In genomic region chr2:49858113-49858490, GRCh38 we compare ENCODE assay signal across 18 cellular contexts.
DNase-seq lines count a peak whose midpoint lies in the region; ATAC-seq and TF ChIP-seq lines count a peak whose summit lies in the region.
"Had no signal": no experiment of that assay in that cellular context is flagged by ENCODE, and none has a peak within 500 bp of the region (broad histone marks: within the 10 kb centered on the region; RNA-seq: fewer than 3 reads in every experiment).

No MANE protein-coding gene starts in this region.

- H3K27ac Mint-ChIP-seq in nephron, result peak overlapping the region in 2 of 3 experiments; percentile 13 to 37
- no peak overlapping the region for H3K27ac Mint-ChIP-seq in stimulated activated naive CD8-positive, alpha-beta T cell treated with anti-CD3 and anti-CD28 coated beads, Interleukin-15, amount 100 ng/mL, for 72 hours
- H3K27ac Mint-ChIP-seq: B cell; CD14-positive monocyte; CD4-positive, alpha-beta memory T cell; CD4-positive, CD25-positive, alpha-beta regulatory T cell; CD8-positive, alpha-beta memory T cell had no signal

- no peaks in the 10 kb centered on the region for H3K27me3 ChIP-seq in BE2C
- H3K27me3 ChIP-seq in SJCRH30, result no peaks in the 10 kb centered on the region
- H3K27me3 ChIP-seq: BLaER1 had no signal

- no peak overlapping the region for H3K4me3 Mint-ChIP-seq in nephron
- no peak overlapping the region for H3K4me3 Mint-ChIP-seq in stimulated activated naive CD8-positive, alpha-beta T cell treated with anti-CD3 and anti-CD28 coated beads, Interleukin-15, amount 100 ng/mL, for 72 hours
- H3K4me3 Mint-ChIP-seq: B cell; CD14-positive monocyte; CD4-positive, alpha-beta memory T cell; CD4-positive, CD25-positive, alpha-beta regulatory T cell; CD8-positive, alpha-beta memory T cell had no signal

- H3K27me3 Mint-ChIP-seq in nephron (ENCODE audit: low read depth), result no peaks in the 10 kb centered on the region
- no peaks in the 10 kb centered on the region for H3K27me3 Mint-ChIP-seq in stimulated activated naive CD8-positive, alpha-beta T cell treated with anti-CD3 and anti-CD28 coated beads, Interleukin-15, amount 100 ng/mL, for 72 hours
- H3K27me3 Mint-ChIP-seq: B cell; CD4-positive, alpha-beta memory T cell; CD4-positive, CD25-positive, alpha-beta regulatory T cell; CD8-positive, alpha-beta memory T cell had no signal

- H3K4me1 ChIP-seq in BE2C (no peaks in the 10 kb centered on the region), SJCRH30 (peaks cover 32% of the 10 kb centered on the region)
- H3K4me1 ChIP-seq: A549, BLaER1 had no signal

- TF ChIP-seq CTCF in BE2C (IDR thresholded peaks at IDR 0.05; ENCODE audit: low read depth, low read length) (no peak), nephron (IDR thresholded peaks at IDR 0.05; ENCODE audit: unreplicated experiment in 3 of 3) (no peak)

- H3K4me3 ChIP-seq in BE2C (ENCODE audit: low read depth, low read length) (no peak overlapping the region), SJCRH30 (no peak overlapping the region)
- H3K4me3 ChIP-seq: A549, BLaER1 had no signal

- peak; percentile 5 for DNase-seq in BE2C
- peak; percentile 60 to 71 for DNase-seq in SJCRH30
- no peak for DNase-seq in stimulated activated naive CD8-positive, alpha-beta T cell treated with anti-CD3 and anti-CD28 coated beads, Interleukin-15, amount 100 ng/mL, for 72 hours
- no peak for DNase-seq in caudate nucleus (lab: John Stamatoyannopoulos, UW)
- DNase-seq: AML-193; C1 segment of cervical spinal cord; CD4-positive, alpha-beta memory T cell; CD4-positive, CD25-positive, alpha-beta regulatory T cell; CD8-positive, alpha-beta memory T cell; COR-L47; DMS79 treated with DMSO at 0.1 percent for 48 hours; GF-D8 had no signal

- peak overlapping the region; percentile 88 for H3K27ac ChIP-seq in SJCRH30
- no peak overlapping the region for H3K27ac ChIP-seq in caudate nucleus (ENCODE audit: low read depth, low read length)
- H3K27ac ChIP-seq: 22Rv1, A549, BLaER1 had no signal

- H3K9me3 ChIP-seq in BE2C (no peaks in the 10 kb centered on the region), SJCRH30 (replicated peaks) (no peaks in the 10 kb centered on the region)
- H3K9me3 ChIP-seq: A549, BLaER1 had no signal

- H3K36me3 Mint-ChIP-seq in nephron (ENCODE audit: low read depth), result no peaks in the 10 kb centered on the region
- H3K36me3 Mint-ChIP-seq: CD14-positive monocyte; CD4-positive, alpha-beta memory T cell; CD4-positive, CD25-positive, alpha-beta regulatory T cell had no signal

- no peaks in the 10 kb centered on the region for H3K36me3 ChIP-seq in BE2C
- H3K36me3 ChIP-seq in SJCRH30, result no peaks in the 10 kb centered on the region
- H3K36me3 ChIP-seq: BLaER1 had no signal

- no peaks in the 10 kb centered on the region for H3K9me3 Mint-ChIP-seq in nephron
- no peaks in the 10 kb centered on the region for H3K9me3 Mint-ChIP-seq in stimulated activated naive CD8-positive, alpha-beta T cell treated with anti-CD3 and anti-CD28 coated beads, Interleukin-15, amount 100 ng/mL, for 72 hours

- peaks cover 14% of the 10 kb centered on the region for H3K4me1 Mint-ChIP-seq in nephron
- no peaks in the 10 kb centered on the region for H3K4me1 Mint-ChIP-seq in stimulated activated naive CD8-positive, alpha-beta T cell treated with anti-CD3 and anti-CD28 coated beads, Interleukin-15, amount 100 ng/mL, for 72 hours
- H3K4me1 Mint-ChIP-seq: B cell; CD14-positive monocyte; CD4-positive, alpha-beta memory T cell; CD4-positive, CD25-positive, alpha-beta regulatory T cell; CD8-positive, alpha-beta memory T cell had no signal

- no peak for ATAC-seq in stimulated activated naive CD8-positive, alpha-beta T cell treated with anti-CD3 and anti-CD28 coated beads, Interleukin-15, amount 100 ng/mL, for 72 hours
- ATAC-seq: A549 had no signal

Comparison
In these comparisons a context has a peak if more than half of its experiments do, and no peak if none do; other contexts are left out.
1. DNase-seq: peak in BE2C (single experiment) and SJCRH30 (2 of 2); none in stimulated activated naive CD8-positive, alpha-beta T cell treated with anti-CD3 and anti-CD28 coated beads, Interleukin-15, amount 100 ng/mL, for 72 hours (0 of 2) and caudate nucleus (0 of 61).
2. H3K27ac Mint-ChIP-seq: peak in nephron (2 of 3); none in stimulated activated naive CD8-positive, alpha-beta T cell treated with anti-CD3 and anti-CD28 coated beads, Interleukin-15, amount 100 ng/mL, for 72 hours (0 of 2).